Comparison of ENCODE assay signal across 8 cellular contexts in the genomic region with DNA sequence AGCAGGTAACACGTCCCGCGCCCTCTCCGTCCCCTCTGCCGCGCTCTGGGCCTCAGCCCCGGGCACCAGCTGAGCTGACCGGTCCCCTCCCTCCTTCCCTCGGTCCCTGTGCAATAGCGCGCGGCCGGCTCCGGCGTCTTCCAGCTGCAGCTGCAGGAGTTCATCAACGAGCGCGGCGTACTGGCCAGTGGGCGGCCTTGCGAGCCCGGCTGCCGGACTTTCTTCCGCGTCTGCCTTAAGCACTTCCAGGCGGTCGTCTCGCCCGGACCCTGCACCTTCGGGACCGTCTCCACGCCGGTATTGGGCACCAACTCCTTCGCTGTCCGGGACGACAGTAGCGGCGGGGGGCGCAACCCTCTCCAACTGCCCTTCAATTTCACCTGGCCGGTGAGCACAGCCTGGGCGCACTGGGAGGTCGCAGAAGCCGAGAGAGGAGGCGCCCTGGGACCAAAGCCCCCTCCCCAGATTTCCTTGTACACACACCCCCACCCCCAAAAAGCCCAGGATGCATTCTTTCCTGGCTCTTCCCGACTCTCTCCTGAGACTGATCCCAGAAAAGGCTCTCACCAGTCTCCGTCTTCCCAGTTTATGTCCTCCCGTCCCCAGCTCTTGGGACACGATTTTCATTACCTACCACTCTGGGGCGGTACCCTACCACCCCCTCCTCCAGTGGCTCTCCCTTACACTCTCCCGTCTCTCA. TPM values are rescaled to one million over a fixed set of nuclear protein-coding genes. Genes with fewer than 3 reads are reported as not detected.
DNase-seq lines count a peak whose midpoint lies in the region; ATAC-seq and TF ChIP-seq lines count a peak whose summit lies in the region.

No MANE protein-coding gene starts in this region.

- H3K4me3 ChIP-seq in BJ (ENCODE audit: low read depth, low read length) = peak overlapping the region; percentile 51
- peak overlapping the region; percentile 80 for H3K4me3 ChIP-seq in HUES6 (ENCODE audit: low read depth, low read length)
- H3K4me3 ChIP-seq in adipocyte (ENCODE audit: low read length) = peak overlapping the region; percentile 35
- peak overlapping the region; percentile 20 for H3K4me3 ChIP-seq in iPS-11a (ENCODE audit: low read depth, low read length)
- peak overlapping the region; percentile 22 to 47 (median 38) for H3K4me3 ChIP-seq in skin epidermis

- H3K9me3 ChIP-seq in HUES6 (ENCODE audit: control insufficient read depth, insufficient read depth, low read depth, low read length) (no peaks in the 10 kb centered on the region), adipocyte (ENCODE audit: control insufficient read depth, low read length) (no peaks in the 10 kb centered on the region)

- H3K36me3 ChIP-seq in BJ (ENCODE audit: control insufficient read depth, insufficient read depth, low read length) (0 out of 2 replicates have a peak, but pooled peaks cover 2% of the 10 kb centered on the region), HUES6 (ENCODE audit: control insufficient read depth, insufficient read depth, low read length) (no peaks in the 10 kb centered on the region), adipocyte (ENCODE audit: control insufficient read depth, insufficient read depth, low read length, severe bottlenecking) (no peaks in the 10 kb centered on the region)

- CTCF ChIA-PET in BJ (lab: Yijun Ruan, JAX) = interaction anchor here (0.6 to 7.1 kb wide), 10 partner anchors 11 to 182 kb away, joined by 3 to 89 read pairs (median 11); a partner anchor contains a TSS

- H3K4me1 ChIP-seq in HUES6 (ENCODE audit: control insufficient read depth, insufficient read depth, low read length) (peaks cover 42% of the 10 kb centered on the region), adipocyte (ENCODE audit: control insufficient read depth, insufficient read depth, low read length) (peaks cover 21% of the 10 kb centered on the region)

- no peak for DNase-seq in BJ (ENCODE audit: low read depth)
- peak; percentile 81 for DNase-seq in adipocyte (ENCODE audit: low read depth)

- no peak overlapping the region for H3K27ac ChIP-seq in HUES6 (ENCODE audit: low read depth, low read length)
- peak overlapping the region in 10 of 21 experiments; percentile 2 to 68 (median 23) for H3K27ac ChIP-seq in skin epidermis

- H3K9ac ChIP-seq in HUES6 (ENCODE audit: low read length) (no peak overlapping the region), adipocyte (ENCODE audit: low read length) (no peak overlapping the region)

- peak; percentile 22; the same call in 1 of the 2 replicates for TF ChIP-seq CTCF in BJ (IDR thresholded peaks at IDR 0.05; ENCODE audit: insufficient read depth, low read depth, low read length)

- POLR2A ChIA-PET in BJ (lab: Charles Lee) = no interaction called here

- H3K27me3 ChIP-seq in BJ (ENCODE audit: control insufficient read depth, insufficient read depth, low read length) (peaks cover 33% of the 10 kb centered on the region), HUES6 (ENCODE audit: control insufficient read depth, insufficient read depth, low read length) (peaks cover 98% of the 10 kb centered on the region), adipocyte (replicated peaks; ENCODE audit: control insufficient read depth, insufficient read depth, low read length) (peaks cover 65% of the 10 kb centered on the region)

- no peak for ATAC-seq in GM21786 (IDR thresholded peaks at IDR 0.05; ENCODE audit: unreplicated experiment)
- no peak for ATAC-seq in GM21825 (IDR thresholded peaks at IDR 0.05; ENCODE audit: unreplicated experiment)
- no peak for ATAC-seq in GM21390 (IDR thresholded peaks at IDR 0.05; ENCODE audit: unreplicated experiment)

RNA-seq across cellular contexts. Expression of a gene that starts 0.7 kb away (rescaled TPM):
- 0.32 and 0.47 TPM in 2 replicates for polyA plus RNA-seq in BJ (2011; rRNA removed)
- polyA minus RNA-seq in BJ (2011; rRNA and poly(A)+ RNA removed) = 0.46 and 0.76 TPM in 2 replicates

RNA-seq across cellular contexts. Expression of a gene that starts 23.4 kb away (rescaled TPM):
- polyA plus RNA-seq in BJ (2011; rRNA removed) = 107 and 155 TPM in 2 replicates
- 73.7 and 158 TPM in 2 replicates for polyA minus RNA-seq in BJ (2011; rRNA and poly(A)+ RNA removed)

RNA-seq across cellular contexts. Expression of a gene that starts 35.6 kb away (rescaled TPM):
- polyA plus RNA-seq in BJ (2011; rRNA removed) = 18.2 and 28.4 TPM in 2 replicates
- 39.8 and 61.1 TPM in 2 replicates for polyA minus RNA-seq in BJ (2011; rRNA and poly(A)+ RNA removed)

RNA-seq across cellular contexts. Expression of a gene that starts 55.8 kb away (rescaled TPM):
- polyA plus RNA-seq in BJ (2011; rRNA removed) = 0.13 and 0.28 TPM in 2 replicates
- 0.14 and 0.15 TPM in 2 replicates for polyA minus RNA-seq in BJ (2011; rRNA and poly(A)+ RNA removed)

Comparison
In these comparisons a context has a peak if more than half of its experiments do, and no peak if none do; other contexts are left out.
1. H3K4me3 ChIP-seq: peak in every context shown above with its lines; median percentile 80 in HUES6; 51 in BJ; 38 in skin epidermis; 35 in adipocyte; 20 in iPS-11a.